1 cellular context compared by ENCODE assay signal in the genomic region with DNA sequence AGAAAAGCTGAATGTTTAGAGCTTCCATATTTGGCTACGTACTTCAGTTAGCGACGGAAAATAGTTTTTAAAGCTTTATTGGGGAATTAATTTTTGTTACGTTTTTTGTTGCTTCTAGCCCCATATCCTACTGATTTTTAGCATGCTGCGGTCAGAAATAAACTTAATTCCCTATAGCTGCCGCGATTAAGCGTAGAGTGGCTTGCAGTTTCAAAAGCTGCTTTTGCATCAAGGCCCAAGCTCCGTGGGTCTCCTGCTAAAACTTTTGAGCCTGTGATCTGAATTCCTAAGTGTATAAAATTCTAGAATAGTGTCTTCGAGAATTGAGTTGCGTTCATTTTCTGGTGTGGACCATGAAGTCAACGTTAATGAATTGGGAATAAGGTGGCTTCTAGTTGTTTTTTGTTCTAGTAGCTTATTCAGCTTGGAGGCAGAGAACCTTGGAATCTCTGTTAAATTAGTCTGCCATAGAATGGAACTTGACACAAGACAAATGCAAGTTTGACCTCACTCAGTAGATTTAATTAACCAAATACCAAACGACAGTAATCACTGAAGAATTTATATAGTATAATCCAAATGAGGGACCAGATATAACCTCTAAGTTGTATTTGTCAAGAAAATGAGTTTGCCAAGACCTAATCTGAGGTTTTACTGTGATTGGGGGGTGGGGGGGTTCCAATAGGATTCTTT.
A peak's percentile ranks its signal among the peaks of the same experiment; 100 is the strongest.
TF ChIP-seq lines count a peak whose summit lies in the region.

No MANE protein-coding gene starts in this region.

TF ChIP-seq in IMR-90, 13 proteins besides CTCF, POLR2A, EP300 and RAD21:
- TF ChIP-seq MAFK (IDR thresholded peaks at IDR 0.05; ENCODE audit: low read depth, low read length) (no peak), CHD1 (IDR thresholded peaks at IDR 0.05; ENCODE audit: low read depth, low read length) (peak; percentile 15; the same call in 1 of the 2 replicates)
